Comparison of ENCODE assay signal across 15 cellular contexts in genomic region chr1:147935296-147935695, GRCh38. TPM values are rescaled to one million over a fixed set of nuclear protein-coding genes. Genes with fewer than 3 reads are reported as not detected.
"Had no signal": no experiment of that assay in that cellular context is flagged by ENCODE, and none has a peak within 500 bp of the region (broad histone marks: within the 10 kb centered on the region; RNA-seq: fewer than 3 reads in every experiment).

No MANE protein-coding gene starts in this region.

RNA-seq across cellular contexts. Expression of gene GJA8, which starts 32.7 kb away (rescaled TPM):
- total RNA-seq: activated B cell treated with CpG ODN at 0.5 μM for 24 hours; activated CD4-positive, alpha-beta memory T cell treated with anti-CD3 and anti-CD28 coated beads for 36 hours; activated CD4-positive, alpha-beta memory T cell treated with anti-CD3 and anti-CD28 coated beads, Interleukin-2, amount 10 ng/mL, durations not matched to agents 7 days and 5 days; activated CD4-positive, alpha-beta T cell treated with anti-CD3 and anti-CD28 coated beads for 36 hours; activated CD4-positive, alpha-beta T cell treated with anti-CD3 and anti-CD28 coated beads, Interleukin-2, amount 10 ng/mL, durations not matched to agents 24 days and 14 days; activated CD4-positive, alpha-beta T cell treated with anti-CD3 and anti-CD28 coated beads, Interleukin-2, amount 10 ng/mL, durations not matched to agents 7 days and 5 days; activated CD8-positive, alpha-beta memory T cell treated with anti-CD3 and anti-CD28 coated beads for 36 hours; activated CD8-positive, alpha-beta memory T cell treated with anti-CD3 and anti-CD28 coated beads, Interleukin-2, amount 10 ng/mL, durations not matched to agents 7 days and 5 days; activated CD8-positive, alpha-beta T cell treated with anti-CD3 and anti-CD28 coated beads for 36 hours; activated CD8-positive, alpha-beta T cell treated with anti-CD3 and anti-CD28 coated beads, Interleukin-2, amount 10 ng/mL, durations not matched to agents 7 days and 5 days; T-cell; T-helper 1 cell treated with Interleukin-12 subunit alpha and Interleukin-12 subunit beta and Interleukin-4 antibody, amounts not matched to agents 30 ng/mL and 1 ng/mL, for 36 hours; T-helper 17 cell; T-helper 2 cell treated with Interferon-gamma antibody and Interleukin-4, amounts not matched to agents 100 ng/mL and 5 ng/mL, for 36 hours; WTC11 had no signal
